ENCODE assay signal across 10 cellular contexts in genomic region chr4:140037353-140038030, GRCh38.
DNase-seq lines count a peak whose midpoint lies in the region; ATAC-seq and TF ChIP-seq lines count a peak whose summit lies in the region.
"Had no signal": no experiment of that assay in that cellular context is flagged by ENCODE, and none has a peak within 500 bp of the region (broad histone marks: within the 10 kb centered on the region; RNA-seq: fewer than 3 reads in every experiment).

No MANE protein-coding gene starts in this region.

- H3K36me3 ChIP-seq in HUES48 (ENCODE audit: control insufficient read depth, insufficient read depth, low read length) (no peaks in the 10 kb centered on the region), lung (ENCODE audit: control insufficient read depth in 2 of 2, insufficient read depth in 2 of 2, low read length in 2 of 2) (no peaks in the 10 kb centered on the region)

- H3K27ac ChIP-seq in HUES48 (ENCODE audit: low read depth, low read length): peak overlapping the region; percentile 59
- H3K27ac ChIP-seq in lung (ENCODE audit: low read depth in 1 of 2, low read length in 1 of 2): no peak overlapping the region

- ATAC-seq in lung (ENCODE audit: insufficient read depth, low FRiP score): peak; percentile 41
- ATAC-seq in HG03460 (IDR thresholded peaks at IDR 0.05; ENCODE audit: unreplicated experiment): no peak
- ATAC-seq in sciatic nerve: no peak

- no peaks in the 10 kb centered on the region for H3K4me1 Mint-ChIP-seq in immature natural killer cell

- H3K9ac ChIP-seq in HUES48 (ENCODE audit: low read depth, low read length): no peak overlapping the region

- H3K9me3 ChIP-seq in HUES48 (ENCODE audit: control insufficient read depth, insufficient read depth, low read length): no peaks in the 10 kb centered on the region
- H3K9me3 ChIP-seq in lung (ENCODE audit: control insufficient read depth in 2 of 2, insufficient read depth in 1 of 2, low read length in 1 of 2): no peaks in the 10 kb centered on the region

- H3K9me3 Mint-ChIP-seq in immature natural killer cell: peaks cover 0 to 1% (median 0%) of the 10 kb centered on the region in 6 donors

- H3K36me3 Mint-ChIP-seq in immature natural killer cell: no peaks in the 10 kb centered on the region

- H3K4me1 ChIP-seq in HUES48 (ENCODE audit: control insufficient read depth, insufficient read depth, low read length): peaks cover 19% of the 10 kb centered on the region
- H3K4me1 ChIP-seq in lung (ENCODE audit: control insufficient read depth in 2 of 2, insufficient read depth in 2 of 2, low read length in 2 of 2): no peaks in the 10 kb centered on the region

- no peak overlapping the region for H3K4me3 ChIP-seq in HUES48 (ENCODE audit: low read depth, low read length)
- no peak overlapping the region for H3K4me3 ChIP-seq in lung
- H3K4me3 ChIP-seq: skin epidermis had no signal

- H3K4me3 Mint-ChIP-seq in immature natural killer cell: no peak overlapping the region

- 69 to 78% methylated on average over 6 of the region's 6 CpGs for WGBS in lung, 2 donors

- H3K27me3 ChIP-seq in HUES48 (ENCODE audit: control insufficient read depth, insufficient read depth, low read length): no peaks in the 10 kb centered on the region
- no peaks in the 10 kb centered on the region for H3K27me3 ChIP-seq in lung (ENCODE audit: control insufficient read depth, insufficient read depth)

- H3K27ac Mint-ChIP-seq in immature natural killer cell: no peak overlapping the region

- in situ Hi-C loops in T47D (cut with HindIII; ENCODE audit: low pct_unique_long_range_greater_than_20kb, low sequenced_read_pairs): no loop called here

- intact Hi-C loops in sciatic nerve (cut with DNase I): no loop called here

- peaks cover 0 to 4% (median 2%) of the 10 kb centered on the region in 3 donors for H3K27me3 Mint-ChIP-seq in immature natural killer cell (ENCODE audit: low read depth in 3 of 3)

- no peak for TF ChIP-seq CTCF in lung (IDR thresholded peaks at IDR 0.05; ENCODE audit: control extremely low read depth, extremely low read depth)

- peak; percentile 75 for DNase-seq in AG20443 (ENCODE audit: low spot score)
- DNase-seq in T47D (ENCODE audit: low read depth in 1 of 2, low spot score in 1 of 2): peak; percentile 13 to 91
- no peak for DNase-seq in lung (ENCODE audit: low spot score)
- no peak for DNase-seq in RPMI8226
- DNase-seq in immature natural killer cell: no peak
- DNase-seq in sciatic nerve (ENCODE audit: low spot score): no peak
- DNase-seq: GDM1 had no signal

Comparison
In these comparisons a context has a peak if more than half of its experiments do, and no peak if none do; other contexts are left out.
1. DNase-seq: peak in AG20443 (single experiment) and T47D (2 of 2); none in lung (single experiment), RPMI8226 (single experiment), immature natural killer cell (0 of 3) and sciatic nerve (single experiment).